ENCODE assay signal across 8 cellular contexts in genomic region chr20:50111829-50112495, GRCh38. TPM values are rescaled to one million over a fixed set of nuclear protein-coding genes. Genes with fewer than 3 reads are reported as not detected.
DNase-seq lines count a peak whose midpoint lies in the region; ATAC-seq, FAIRE-seq and TF ChIP-seq lines count a peak whose summit lies in the region.

No MANE protein-coding gene starts in this region.

- H2BK20ac ChIP-seq in IMR-90 (ENCODE audit: low read depth, low read length) = no peak overlapping the region

- no peaks in the 10 kb centered on the region for H3K27me3 Mint-ChIP-seq in activated naive CD8-positive, alpha-beta T cell

- BruUV-seq in IMR-90 (replicated peaks; lab: Mats Ljungman, UMichigan) = no TSS peak

- DNase-seq in IMR-90 = no peak
- DNase-seq in kidney = no peak
- no peak for DNase-seq in stomach
- DNase-seq in cerebellar nuclear complex (lab: John Stamatoyannopoulos, UW) = no peak
- no peak for DNase-seq in activated gamma-delta T cell (lab: John Stamatoyannopoulos, UW)
- no peak for DNase-seq in SHP77 (lab: John Stamatoyannopoulos, UW)
- DNase-seq in nucleus accumbens (lab: John Stamatoyannopoulos, UW) = no peak

- H2AFZ ChIP-seq in IMR-90 (replicated peaks; ENCODE audit: low read length, poor library complexity) = no peak overlapping the region

- peak overlapping the region; percentile 19; the same call in 1 of the 3 replicates for H2BK15ac ChIP-seq in IMR-90 (ENCODE audit: low read depth, low read length)

- peak overlapping the region; percentile 99 for H2AK9ac ChIP-seq in IMR-90 (replicated peaks; ENCODE audit: low read depth, low read length, poor library complexity)

- H3K36me3 ChIP-seq in IMR-90 (ENCODE audit: control insufficient read depth, insufficient read depth, low read length) (peaks cover 5% of the 10 kb centered on the region), kidney (ENCODE audit: control insufficient read depth in 1 of 2, insufficient read depth in 2 of 2, low read length in 2 of 2) (no peaks in the 10 kb centered on the region), stomach (no peaks in the 10 kb centered on the region)

- H2BK120ac ChIP-seq in IMR-90 (ENCODE audit: low read depth, low read length) = peak overlapping the region; percentile 1

- H3K4me1 ChIP-seq in IMR-90 (ENCODE audit: control insufficient read depth, insufficient read depth, low read length) (peaks cover 40% of the 10 kb centered on the region), kidney (ENCODE audit: control insufficient read depth in 1 of 2, insufficient read depth in 1 of 2, low read depth in 1 of 2, low read length in 2 of 2) (peaks cover 44 to 46% of the 10 kb centered on the region in 2 donors), stomach (peaks cover 64 to 88% (median 77%) of the 10 kb centered on the region in 4 donors)

- TF ChIP-seq POLR2A in IMR-90 (IDR thresholded peaks at IDR 0.05; ENCODE audit: low read depth, low read length) (no peak), stomach (IDR thresholded peaks at IDR 0.05) (no peak)

- in situ Hi-C loops in IMR-90 (cut with MboI; ENCODE audit: low sequenced_read_pairs) = no loop called here

- H3K4me3 Mint-ChIP-seq in activated naive CD8-positive, alpha-beta T cell = peak overlapping the region; percentile 100

- no peak for FAIRE-seq in kidney (lab: Jason Lieb, UNC)

- H3K9me3 ChIP-seq in IMR-90 (ENCODE audit: control insufficient read depth, insufficient read depth, low read length) (no peaks in the 10 kb centered on the region), kidney (ENCODE audit: control insufficient read depth in 1 of 2, low read length in 2 of 2) (no peaks in the 10 kb centered on the region), stomach (no peaks in the 10 kb centered on the region)

- no peak for TF ChIP-seq RAD21 in IMR-90 (IDR thresholded peaks at IDR 0.05; ENCODE audit: low read length)

- dilution Hi-C loops in IMR-90 (cut with HindIII; ENCODE audit: low sequenced_read_pairs, unreplicated experiment) = no loop called here

- peak overlapping the region; percentile 18 for H3K18ac ChIP-seq in IMR-90 (ENCODE audit: low read depth, low read length)

- TF ChIP-seq CTCF in IMR-90 (conservative IDR thresholded peaks at IDR 0.05; ENCODE audit: low read depth, low read length) (no peak), kidney (IDR thresholded peaks at IDR 0.05; ENCODE audit: borderline replicate concordance, extremely low read depth, insufficient read depth) (no peak), stomach (IDR thresholded peaks at IDR 0.05) (no peak)

- H3K4ac ChIP-seq in IMR-90 (ENCODE audit: low read depth, low read length) = peak overlapping the region; percentile 90

- H3K79me1 ChIP-seq in IMR-90 (ENCODE audit: low read depth in 1 of 2, low read length in 2 of 2) = peaks cover 23 to 77% of the 10 kb centered on the region in 2 experiments

- H3K9me1 ChIP-seq in IMR-90 (ENCODE audit: insufficient read depth, low read length) = peaks cover 31% of the 10 kb centered on the region

- H3K9ac ChIP-seq in IMR-90 (ENCODE audit: low read depth, low read length) = peak overlapping the region; percentile 96
- H3K9ac ChIP-seq in kidney (ENCODE audit: low read length in 2 of 2) = peak overlapping the region; percentile 72 to 93

- H3K27ac Mint-ChIP-seq in activated naive CD8-positive, alpha-beta T cell = peak overlapping the region; percentile 98

- H3K14ac ChIP-seq in IMR-90 (replicated peaks; ENCODE audit: low read depth, low read length) = peak overlapping the region; percentile 97

- peak overlapping the region; percentile 86 for H3K56ac ChIP-seq in IMR-90 (ENCODE audit: extremely low read depth, insufficient read depth, low read length)

- H3K23ac ChIP-seq in IMR-90 (ENCODE audit: low read depth, low read length) = peak overlapping the region; percentile 96

- TF ChIP-seq EP300 in stomach (IDR thresholded peaks at IDR 0.05) = no peak

- no peaks in the 10 kb centered on the region for H3K27me3 ChIP-seq in IMR-90 (ENCODE audit: control insufficient read depth, insufficient read depth, low read length)
- H3K27me3 ChIP-seq in stomach = no peaks in the 10 kb centered on the region

- no peak for ATAC-seq in IMR-90 (ENCODE audit: low read depth)

- POLR2A ChIA-PET in IMR-90 (lab: Charles Lee; ENCODE audit: unreplicated experiment) = no interaction called here

- WGBS in IMR-90 (ENCODE audit: extremely low coverage in 2 of 2, insufficient read length in 1 of 2), 2 experiments = 10% methylated on average over 7 of the region's 9 CpGs; no CpG with 5 or more reads in 1 of the 2 experiments
- 8 to 10% (median 8%) methylated on average over 9 of the region's 9 CpGs for WGBS in stomach, 5 donors

- CTCF ChIA-PET in IMR-90 (lab: Yijun Ruan, JAX) = interaction anchor here (1.6 kb wide), 1 partner anchor 14 kb away, joined by 3 read pairs; no protein-coding TSS in a partner anchor

- H3K4me3 ChIP-seq in IMR-90 (ENCODE audit: insufficient read depth, low read depth, low read length) = peak overlapping the region; percentile 73
- H3K4me3 ChIP-seq in kidney (ENCODE audit: low read length in 2 of 2) = peak overlapping the region; percentile 78 to 91
- H3K4me3 ChIP-seq in stomach = peak overlapping the region; percentile 66 to 100 (median 84)

- peak overlapping the region; percentile 84 for H4K91ac ChIP-seq in IMR-90 (ENCODE audit: insufficient read depth, low read depth, low read length)

- peak overlapping the region; percentile 60 to 72 for H4K8ac ChIP-seq in IMR-90 (ENCODE audit: low read depth in 2 of 2, low read length in 2 of 2)

- peak overlapping the region; percentile 50 for H4K5ac ChIP-seq in IMR-90 (ENCODE audit: low read depth, low read length)

- H3K9me3 Mint-ChIP-seq in activated naive CD8-positive, alpha-beta T cell (ENCODE audit: low read depth) = no peaks in the 10 kb centered on the region

- intact Hi-C loops in IMR-90 (cut with micrococcal nuclease) (no loop called here), kidney (cut with DNase I) (no loop called here), stomach (cut with DNase I; ENCODE audit: low total_unique reads) (no loop called here)

- H3K4me1 Mint-ChIP-seq in activated naive CD8-positive, alpha-beta T cell (ENCODE audit: low read depth) = peaks cover 84% of the 10 kb centered on the region

- H3K27ac ChIP-seq in IMR-90 (ENCODE audit: insufficient read depth, low read length) = peak overlapping the region; percentile 94
- H3K27ac ChIP-seq in kidney (ENCODE audit: low read depth in 2 of 2, low read length in 2 of 2) = peak overlapping the region; percentile 95 to 97
- peak overlapping the region in 4 of 5 donors; percentile 89 to 100 (median 97) for H3K27ac ChIP-seq in stomach

- H2BK5ac ChIP-seq in IMR-90 (ENCODE audit: low read depth, low read length, poor library complexity, severe bottlenecking) = peak overlapping the region; percentile 85

- H2AK5ac ChIP-seq in IMR-90 (ENCODE audit: low read depth, low read length) = peak overlapping the region; percentile 95

- peak overlapping the region; percentile 95 for H3K4me2 ChIP-seq in IMR-90 (ENCODE audit: low read depth, low read length)

- H4K20me1 ChIP-seq in IMR-90 (ENCODE audit: insufficient read depth, low read length) = peaks cover 55% of the 10 kb centered on the region

- peaks cover 9% of the 10 kb centered on the region for H3K36me3 Mint-ChIP-seq in activated naive CD8-positive, alpha-beta T cell

TF ChIP-seq in IMR-90, 13 proteins besides CTCF, POLR2A, EP300 and RAD21:
- TF ChIP-seq CHD1 (IDR thresholded peaks at IDR 0.05; ENCODE audit: low read depth, low read length) = peak; percentile 42; the same call in 1 of the 2 replicates
- TF ChIP-seq SMC3 (IDR thresholded peaks at IDR 0.05; ENCODE audit: low read depth, low read length) = no peak

RNA-seq across cellular contexts. Expression of gene UBE2V1, which starts 1.0 kb away (rescaled TPM):
- total RNA-seq in IMR-90 (2012; rRNA removed) (20.1 and 41.4 TPM in 2 replicates), kidney (99.1 TPM), stomach (100 to 1,000 TPM in 1 of 5 donors, 10 to 100 TPM in 4; 52.6 to 111 (median 61.8) TPM)
- polyA plus RNA-seq in IMR-90 (2012; rRNA removed) (128 and 138 TPM in 2 replicates), kidney (ENCODE audit: insufficient read depth, low read depth, low replicate concordance) (105 TPM), stomach (10 to 100 TPM; 64.7 to 90.3 (median 80.3) TPM)
- polyA plus RNA-seq in IMR-90 (2012; cell fraction: cytosol; rRNA removed) = 46.2 and 74.3 TPM in 2 replicates
- 37.1 and 141 TPM in 2 replicates for polyA plus RNA-seq in IMR-90 (2012; cell fraction: nucleus; rRNA removed; ENCODE audit: low replicate concordance)

RNA-seq across cellular contexts. Expression of gene PEDS1, which starts 41.6 kb away (rescaled TPM):
- total RNA-seq in IMR-90 (2012; rRNA removed) (24.0 and 25.3 TPM in 2 replicates), kidney (16.3 TPM), stomach (10 to 100 TPM in 3 of 5 donors, 1 to 10 TPM in 2; 1.8 to 79.4 (median 19.4) TPM)
- polyA plus RNA-seq in IMR-90 (2012; rRNA removed) (59.9 and 67.6 TPM in 2 replicates), kidney (ENCODE audit: insufficient read depth, low read depth, low replicate concordance) (18.3 TPM), stomach (10 to 100 TPM; 10.5 to 28.7 (median 15.5) TPM)
- 26.9 and 58.5 TPM in 2 replicates for polyA plus RNA-seq in IMR-90 (2012; cell fraction: cytosol; rRNA removed)
- polyA plus RNA-seq in IMR-90 (2012; cell fraction: nucleus; rRNA removed; ENCODE audit: low replicate concordance) = 24.5 and 45.9 TPM in 2 replicates
